23 cellular contexts compared by ENCODE assay signal in the genomic region with DNA sequence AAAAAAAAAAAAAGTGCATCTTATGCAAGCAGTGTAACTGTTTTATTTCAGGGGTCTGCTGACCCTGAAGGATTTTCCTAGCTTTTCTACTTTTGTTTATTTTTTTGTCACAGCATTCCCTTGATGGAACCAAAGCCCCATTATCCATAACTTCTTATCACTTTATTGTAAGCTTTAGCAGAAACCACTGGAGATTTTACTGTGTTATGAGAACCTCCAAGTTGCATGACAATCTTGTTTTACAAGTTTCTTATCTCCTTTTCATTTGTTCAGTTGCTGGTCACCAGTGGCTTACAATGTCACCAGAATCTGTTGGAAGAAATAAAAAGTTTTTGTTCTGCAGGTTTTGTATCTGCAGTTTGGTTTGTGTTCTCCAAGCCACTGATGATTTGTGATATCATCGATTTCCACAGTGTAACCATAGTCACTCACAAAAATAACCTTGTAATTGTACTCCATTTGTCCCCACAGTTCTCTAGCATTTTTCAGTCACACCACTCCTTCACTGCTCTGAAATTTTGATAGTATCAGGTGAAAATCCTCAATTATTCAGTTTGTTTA.
"Had no signal": no experiment of that assay in that cellular context is flagged by ENCODE, and none has a peak within 500 bp of the region (broad histone marks: within the 10 kb centered on the region; RNA-seq: fewer than 3 reads in every experiment).

No MANE protein-coding gene starts in this region.

- H3K4me3 ChIP-seq: left ventricle myocardium inferior, upper lobe of left lung had no signal

- H3K36me3 ChIP-seq: brain microvascular endothelial cell, left ventricle myocardium inferior, upper lobe of left lung, WERI-Rb-1 had no signal

- H3K9me3 ChIP-seq: left ventricle myocardium inferior, upper lobe of left lung had no signal

- H3K4me1 ChIP-seq: upper lobe of left lung had no signal

- H3K27me3 ChIP-seq: brain microvascular endothelial cell, upper lobe of left lung had no signal

- ATAC-seq: activated CD8-positive, alpha-beta T cell treated with anti-CD3 and anti-CD28 coated beads, Interleukin-2, amount 10 ng/mL, durations not matched to agents 7 days and 5 days; activated naive CD8-positive, alpha-beta T cell treated with anti-CD3 and anti-CD28 coated beads, Interleukin-2, amount 50 U/mL, for 24 hours; sciatic nerve; stimulated activated naive B cell treated with anti-CD40 and anti-IgM and Interleukin-4, amounts not matched to agents 10 μg/mL and 1 μg/mL and 100 μg/mL, for 72 hours; T-cell had no signal

- H3K27ac ChIP-seq: brain microvascular endothelial cell, left ventricle myocardium inferior, upper lobe of left lung, WERI-Rb-1 had no signal

- DNase-seq: activated CD4-positive, alpha-beta T cell treated with anti-CD3 and anti-CD28 coated beads, Interleukin-2, amount 10 ng/mL, durations not matched to agents 7 days and 5 days; activated CD4-positive, CD25-positive, alpha-beta regulatory T cell treated with anti-CD3 and anti-CD28 coated beads, Interleukin-2, amount 50 U/mL, for 72 hours; activated CD8-positive, alpha-beta T cell treated with anti-CD3 and anti-CD28 coated beads, Interleukin-2, amount 10 ng/mL, durations not matched to agents 7 days and 5 days; activated gamma-delta T cell; activated naive CD4-positive, alpha-beta T cell treated with anti-CD3 and anti-CD28 coated beads, Interleukin-2, amount 50 U/mL, for 16 hours; activated naive CD8-positive, alpha-beta T cell treated with anti-CD3 and anti-CD28 coated beads, Interleukin-2, amount 50 U/mL, for 24 hours; aorta; brain microvascular endothelial cell; caudate nucleus; effector CD4-positive, alpha-beta T cell; foreskin melanocyte; immature natural killer cell; left ventricle myocardium inferior; nephron progenitor cell; occipital lobe; small intestine; stimulated activated CD4-positive, alpha-beta T cell treated with anti-CD3 and anti-CD28 coated beads, Interleukin-15, amount 100 ng/mL, for 24 hours; stimulated activated CD8-positive, alpha-beta memory T cell treated with anti-CD3 and anti-CD28 coated beads, Interleukin-4, amount 100 ng/mL, for 48 hours; stimulated activated naive B cell treated with anti-CD40 and anti-IgM and Interleukin-4, amounts not matched to agents 10 μg/mL and 1 μg/mL and 100 μg/mL, for 72 hours; T-cell; upper lobe of left lung; WERI-Rb-1 had no signal
